In the genomic region with DNA sequence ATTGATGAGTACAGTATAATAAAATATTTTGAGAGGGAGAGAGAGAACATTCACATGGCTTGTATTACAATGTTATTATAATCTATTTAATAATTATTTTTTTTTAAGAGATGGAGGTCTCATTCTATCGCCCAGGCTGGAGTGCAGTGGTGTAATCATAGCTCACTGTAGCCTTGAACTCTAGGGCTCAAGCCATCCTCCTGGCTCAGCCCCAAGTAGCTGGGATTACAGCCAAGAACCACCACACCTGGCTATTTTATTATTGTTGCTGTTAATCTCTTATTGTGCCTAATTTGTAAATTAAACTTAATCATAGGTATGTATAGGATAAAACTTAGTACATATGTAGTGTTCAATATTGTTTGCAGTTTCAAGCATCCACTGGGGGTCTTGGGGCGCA, we compare ENCODE assay signal across 21 cellular contexts. TPM values are rescaled to one million over a fixed set of nuclear protein-coding genes. Genes with fewer than 3 reads are reported as not detected.
DNase-seq lines count a peak whose midpoint lies in the region; TF ChIP-seq lines count a peak whose summit lies in the region.
"Had no signal": no experiment of that assay in that cellular context is flagged by ENCODE, and none has a peak within 500 bp of the region (broad histone marks: within the 10 kb centered on the region; RNA-seq: fewer than 3 reads in every experiment).

No MANE protein-coding gene starts in this region.

- H4K20me1 ChIP-seq in SU-DHL-6 (ENCODE audit: low read depth, low read length) = peaks cover 4% of the 10 kb centered on the region; the same call in 1 of the 2 replicates

- H3K36me3 Mint-ChIP-seq in Caco-2 (ENCODE audit: insufficient read depth, unreplicated experiment) = no peaks in the 10 kb centered on the region

- peaks cover 100% of the 10 kb centered on the region for H3K79me2 ChIP-seq in SU-DHL-6 (ENCODE audit: insufficient read depth, low read length)

- no peaks in the 10 kb centered on the region for H3K4me1 Mint-ChIP-seq in Caco-2 (ENCODE audit: low read depth, unreplicated experiment)
- H3K4me1 Mint-ChIP-seq: central memory CD8-positive, alpha-beta T cell had no signal

- H3K9ac ChIP-seq in SU-DHL-6 (ENCODE audit: low read length) = no peak overlapping the region
- H3K9ac ChIP-seq: BLaER1 treated with 17β-estradiol and CSF1 and Interleukin-3, amounts not matched to agents 10 nM and 100 nM had no signal

- no peak overlapping the region for H3K27ac Mint-ChIP-seq in Caco-2 (ENCODE audit: unreplicated experiment)

- H3K9me3 ChIP-seq in SU-DHL-6 (ENCODE audit: insufficient read depth, low read length) = no peaks in the 10 kb centered on the region
- no peaks in the 10 kb centered on the region for H3K9me3 ChIP-seq in Caco-2
- H3K9me3 ChIP-seq: uterus had no signal

- no peak overlapping the region for H3K4me3 ChIP-seq in SU-DHL-6 (ENCODE audit: insufficient read depth, low read length, poor library complexity, severe bottlenecking)
- no peak overlapping the region for H3K4me3 ChIP-seq in Caco-2 (ENCODE audit: low read depth, low read length)
- H3K4me3 ChIP-seq: BLaER1 treated with 17β-estradiol and CSF1 and Interleukin-3, amounts not matched to agents 10 nM and 100 nM; uterus had no signal

- no peaks in the 10 kb centered on the region for H3K27me3 Mint-ChIP-seq in Caco-2 (ENCODE audit: insufficient read depth, unreplicated experiment)
- H3K27me3 Mint-ChIP-seq: central memory CD8-positive, alpha-beta T cell had no signal

- intact Hi-C loops in Caco-2 (cut with micrococcal nuclease; ENCODE audit: unreplicated experiment) = no loop called here

- H2AFZ ChIP-seq in SU-DHL-6 (ENCODE audit: low read depth, low read length, severe bottlenecking) = no peak overlapping the region

- no peak for TF ChIP-seq CTCF in SU-DHL-6 (IDR thresholded peaks at IDR 0.05; ENCODE audit: insufficient read depth, low read length, poor library complexity, severe bottlenecking)
- TF ChIP-seq CTCF in Caco-2 (IDR thresholded peaks at IDR 0.05; ENCODE audit: insufficient read depth in 1 of 2, low read depth in 1 of 2, low read length in 1 of 2, severe bottlenecking in 1 of 2, unreplicated experiment in 1 of 2) = no peak

- H3K9me3 Mint-ChIP-seq in Caco-2 (ENCODE audit: unreplicated experiment) = no peaks in the 10 kb centered on the region
- H3K9me3 Mint-ChIP-seq: central memory CD8-positive, alpha-beta T cell had no signal

- H3K36me3 ChIP-seq in SU-DHL-6 (ENCODE audit: low read length) (no peaks in the 10 kb centered on the region), Caco-2 (ENCODE audit: control insufficient read depth, insufficient read depth, low read length) (no peaks in the 10 kb centered on the region)
- H3K36me3 ChIP-seq: uterus had no signal

- DNase-seq in NCI-H2081 (lab: John Stamatoyannopoulos, UW) = peak; percentile 14 to 63
- no peak for DNase-seq in NCI-H2081 treated with DMSO at 0.1 percent for 48 hours (lab: John Stamatoyannopoulos, UW)
- peak; percentile 90 for DNase-seq in NCI-H1105 treated with DMSO at 0.1 percent for 48 hours (lab: John Stamatoyannopoulos, UW)
- peak; percentile 11 for DNase-seq in myocyte (ENCODE audit: low read depth)
- DNase-seq in Caco-2 = no peak
- no peak for DNase-seq in NCI-H446 (lab: John Stamatoyannopoulos, UW)
- DNase-seq in GOT3 (lab: John Stamatoyannopoulos, UW) = no peak
- DNase-seq: activated CD4-positive, CD25-positive, alpha-beta regulatory T cell treated with anti-CD3 and anti-CD28 coated beads, Interleukin-2, amount 50 U/mL, for 72 hours; activated naive CD4-positive, alpha-beta T cell treated with anti-CD3 and anti-CD28 coated beads, Interleukin-2, amount 50 U/mL, for 16 hours; activated T-cell treated with anti-CD3 and anti-CD28 coated beads, Interleukin-2, amount 50 U/mL, for 48 hours; aorta; GF-D8; hypothalamus; MM.1S; NCI-H345; stimulated activated CD4-positive, alpha-beta T cell treated with anti-CD3 and anti-CD28 coated beads, Interleukin-12 subunit alpha, Interleukin-12 subunit beta, amount 100 ng/mL, for 4 hours; substantia nigra; uterus had no signal

- H3K27me3 ChIP-seq in SU-DHL-6 (ENCODE audit: low read length) (no peaks in the 10 kb centered on the region), Caco-2 (replicated peaks; ENCODE audit: control insufficient read depth, insufficient read depth, low read length) (no peaks in the 10 kb centered on the region)
- H3K27me3 ChIP-seq: BLaER1 treated with 17β-estradiol and CSF1 and Interleukin-3, amounts not matched to agents 10 nM and 100 nM; uterus had no signal

- no TSS peak for BruUV-seq in Caco-2 (replicated peaks; lab: Mats Ljungman, UMichigan)

- H3K9me2 ChIP-seq in SU-DHL-6 (replicated peaks; ENCODE audit: insufficient read depth, low read length) = no peaks in the 10 kb centered on the region

- no peak overlapping the region for H3K4me3 Mint-ChIP-seq in Caco-2 (ENCODE audit: unreplicated experiment)

- H3K4me1 ChIP-seq in Caco-2 = peaks cover 8% of the 10 kb centered on the region; the same call in 1 of the 2 replicates
- H3K4me1 ChIP-seq: uterus had no signal

- peak overlapping the region; percentile 44; the same call in 1 of the 2 replicates for H3K27ac ChIP-seq in SU-DHL-6 (ENCODE audit: low read depth, low read length)
- H3K27ac ChIP-seq: BLaER1 treated with 17β-estradiol and CSF1 and Interleukin-3, amounts not matched to agents 10 nM and 100 nM; uterus had no signal

- peaks cover 23% of the 10 kb centered on the region; the same call in 1 of the 2 replicates for H3F3A ChIP-seq in SU-DHL-6 (ENCODE audit: insufficient read depth)

- POLR2A ChIA-PET in Caco-2 (lab: Charles Lee) = no interaction called here

- peak overlapping the region; percentile 50 for H3K4me2 ChIP-seq in SU-DHL-6 (ENCODE audit: low read depth, low read length, poor library complexity, severe bottlenecking)
- H3K4me2 ChIP-seq: BLaER1 treated with 17β-estradiol and CSF1 and Interleukin-3, amounts not matched to agents 10 nM and 100 nM had no signal

- CTCF ChIA-PET in Caco-2 (lab: Charles Lee) = no interaction called here

RNA-seq across cellular contexts. Expression of a gene that starts 57.8 kb away (rescaled TPM):
- total RNA-seq in myocyte (28.9 and 38.2 TPM in 2 replicates), Caco-2 (2022) (57.2 and 61.4 TPM in 2 replicates)
- polyA plus RNA-seq in myocyte (2012) = 15.9 TPM

RNA-seq across cellular contexts. Expression of a gene that starts 58.3 kb away (rescaled TPM):
- total RNA-seq in myocyte (104 and 129 TPM in 2 replicates), Caco-2 (2022) (161 and 166 TPM in 2 replicates)
- polyA plus RNA-seq in myocyte (2012) = 141 TPM

Comparison
In these comparisons a context has a peak if more than half of its experiments do, and no peak if none do; other contexts are left out.
1. DNase-seq: peak in NCI-H2081 (2 of 2), NCI-H1105 treated with DMSO at 0.1 percent for 48 hours (single experiment) and myocyte (single experiment); none in NCI-H2081 treated with DMSO at 0.1 percent for 48 hours (single experiment), Caco-2 (0 of 2), NCI-H446 (0 of 2) and GOT3 (single experiment).